In genomic region chr12:11758087-11758837, GRCh38 we compare ENCODE assay signal across 9 cellular contexts.
A peak's percentile ranks its signal among the peaks of the same experiment; 100 is the strongest.
DNase-seq lines count a peak whose midpoint lies in the region; ATAC-seq and TF ChIP-seq lines count a peak whose summit lies in the region.
"Had no signal": no experiment of that assay in that cellular context is flagged by ENCODE, and none has a peak within 500 bp of the region (broad histone marks: within the 10 kb centered on the region; RNA-seq: fewer than 3 reads in every experiment).

No MANE protein-coding gene starts in this region.

- H2BK20ac ChIP-seq in H9 (ENCODE audit: low read depth, low read length, poor library complexity, severe bottlenecking) = no peak overlapping the region

- peaks cover 33 to 45% of the 10 kb centered on the region in 2 experiments for H3K4me1 Mint-ChIP-seq in H9
- peaks cover 25% of the 10 kb centered on the region for H3K4me1 Mint-ChIP-seq in CD8-positive, alpha-beta T cell (ENCODE audit: low read depth)

- no peaks in the 10 kb centered on the region for H3K79me1 ChIP-seq in H9 (ENCODE audit: insufficient read depth, low read depth, low read length, poor library complexity, severe bottlenecking)

- DNase-seq in H9 (no peak), WERI-Rb-1 (peak; percentile 44), left lung (no peak), substantia nigra (lab: John Stamatoyannopoulos, UW) (no peak), HuH-7 (ENCODE audit: low spot score) (no peak)
- DNase-seq in CD8-positive, alpha-beta T cell = no peak
- DNase-seq in stimulated activated naive CD8-positive, alpha-beta T cell treated with anti-CD3 and anti-CD28 coated beads, Interleukin-15, Interleukin-2, amounts not matched to agents 100 U/mL and 50 U/mL, for 24 hours = no peak
- DNase-seq: kidney glomerular epithelial cell, NCI-H1092 had no signal

- H3K4me3 Mint-ChIP-seq in H9 = no peak overlapping the region
- H3K4me3 Mint-ChIP-seq in CD8-positive, alpha-beta T cell = no peak overlapping the region

- H3K9me3 ChIP-seq in H9 (ENCODE audit: control insufficient read depth, low read depth, low read length) (no peaks in the 10 kb centered on the region), WERI-Rb-1 (ENCODE audit: severe bottlenecking) (no peaks in the 10 kb centered on the region), left lung (no peaks in the 10 kb centered on the region)
- H3K9me3 ChIP-seq in CD8-positive, alpha-beta T cell (ENCODE audit: low read length) = no peaks in the 10 kb centered on the region

- no peak overlapping the region for H4K5ac ChIP-seq in H9 (ENCODE audit: insufficient read length, low read depth, low read length)

- H3K23me2 ChIP-seq in H9 (ENCODE audit: insufficient read length, low read depth, low read length, poor library complexity, severe bottlenecking) = no peaks in the 10 kb centered on the region

- no peak overlapping the region for H4K91ac ChIP-seq in H9 (ENCODE audit: insufficient read length, low read depth, low read length)

- H4K20me1 ChIP-seq in H9 (ENCODE audit: control insufficient read depth, insufficient read depth, insufficient read length) = no peaks in the 10 kb centered on the region

- H4K8ac ChIP-seq in H9 (replicated peaks; ENCODE audit: insufficient read length, low read depth, low read length) = no peak overlapping the region

- H3K4me3 ChIP-seq in WERI-Rb-1 (ENCODE audit: low read depth, low read length) = no peak overlapping the region
- no peak overlapping the region for H3K4me3 ChIP-seq in left lung
- no peak overlapping the region for H3K4me3 ChIP-seq in CD8-positive, alpha-beta T cell (ENCODE audit: low read depth, low read length)

- no peak overlapping the region for H3K4ac ChIP-seq in H9 (ENCODE audit: low read depth, low read length)

- H3K27ac ChIP-seq in H9 (ENCODE audit: insufficient read length, low read depth, low read length) = no peak overlapping the region
- peak overlapping the region; percentile 16; the same call in 1 of the 2 replicates for H3K27ac ChIP-seq in WERI-Rb-1
- H3K27ac ChIP-seq in left lung = peak overlapping the region; percentile 70 to 76
- H3K27ac ChIP-seq in substantia nigra (ENCODE audit: low read depth, low read length, poor library complexity, severe bottlenecking) = peak overlapping the region; percentile 46
- H3K27ac ChIP-seq in CD8-positive, alpha-beta T cell (ENCODE audit: low read depth, low read length) = no peak overlapping the region

- no peak overlapping the region for H3K4me2 ChIP-seq in H9 (ENCODE audit: insufficient read depth, insufficient read length, low read length)

- TF ChIP-seq CTCF in H9 (conservative IDR thresholded peaks at IDR 0.05) = no peak
- no peak for TF ChIP-seq CTCF in WERI-Rb-1 (IDR thresholded peaks at IDR 0.05; ENCODE audit: low read depth, low read length)
- no peak for TF ChIP-seq CTCF in left lung (IDR thresholded peaks at IDR 0.05)
- TF ChIP-seq CTCF in CD8-positive, alpha-beta T cell (IDR thresholded peaks at IDR 0.05) = no peak

- no peak overlapping the region for H2BK120ac ChIP-seq in H9 (ENCODE audit: low read depth, low read length, poor library complexity, severe bottlenecking)

- H3K23ac ChIP-seq in H9 (ENCODE audit: insufficient read length, low read depth, low read length) = no peak overlapping the region

- POLR2A ChIA-PET in CD8-positive, alpha-beta T cell (lab: Charles Lee) = interaction anchor here (0.6 kb wide), 1 partner anchor 15 kb away, joined by 3 read pairs; no protein-coding TSS in a partner anchor

- no peaks in the 10 kb centered on the region for H3K27me3 Mint-ChIP-seq in H9 (ENCODE audit: low read depth)
- H3K27me3 Mint-ChIP-seq in CD8-positive, alpha-beta T cell (ENCODE audit: low read depth) = no peaks in the 10 kb centered on the region

- peaks cover 0 to 4% (median 4%) of the 10 kb centered on the region in 3 experiments; a peak in 1 of 7 replicates for H3K36me3 Mint-ChIP-seq in H9 (ENCODE audit: insufficient read depth in 1 of 3, low read depth in 3 of 3)
- peaks cover 31% of the 10 kb centered on the region for H3K36me3 Mint-ChIP-seq in CD8-positive, alpha-beta T cell

- no peaks in the 10 kb centered on the region for H3K27me3 ChIP-seq in H9 (ENCODE audit: insufficient read depth, low read length)
- H3K27me3 ChIP-seq in WERI-Rb-1 (ENCODE audit: insufficient read depth, low read depth, severe bottlenecking) = no peaks in the 10 kb centered on the region
- H3K27me3 ChIP-seq in left lung = no peaks in the 10 kb centered on the region
- H3K27me3 ChIP-seq in CD8-positive, alpha-beta T cell (ENCODE audit: insufficient read depth, low read length) = no peaks in the 10 kb centered on the region

- intact Hi-C loops in left lung (cut with DNase I) = no loop called here
- intact Hi-C loops in CD8-positive, alpha-beta T cell (cut with DNase I, micrococcal nuclease) = no loop called here

- H3K79me2 ChIP-seq in H9 (ENCODE audit: insufficient read depth, low read length) = no peaks in the 10 kb centered on the region

- no peak overlapping the region for H3K56ac ChIP-seq in H9 (ENCODE audit: insufficient read length, low read depth, low read length)

- H3K9me3 Mint-ChIP-seq in H9 = no peaks in the 10 kb centered on the region
- H3K9me3 Mint-ChIP-seq in CD8-positive, alpha-beta T cell = no peaks in the 10 kb centered on the region

- no peak overlapping the region for H3K14ac ChIP-seq in H9 (ENCODE audit: insufficient read depth, low read length)

- WGBS in H9 (ENCODE audit: extremely low coverage, insufficient read length, low lambda C conversion rate) = no CpG with 5 or more reads among the region's 8 CpGs

- H2BK12ac ChIP-seq in H9 (ENCODE audit: insufficient read length, low read depth, low read length) = no peak overlapping the region

- no peak overlapping the region for H3T11ph ChIP-seq in H9 (ENCODE audit: low read length)

- H2BK5ac ChIP-seq in H9 (ENCODE audit: insufficient read length, low read length) = no peak overlapping the region

- H2BK15ac ChIP-seq in H9 (ENCODE audit: low read depth, low read length) = no peak overlapping the region

- H3K18ac ChIP-seq in H9 (ENCODE audit: insufficient read length, low read depth, low read length) = no peak overlapping the region

- H3K4me1 ChIP-seq in H9 (ENCODE audit: insufficient read depth, low read length) = peaks cover 8% of the 10 kb centered on the region
- H3K4me1 ChIP-seq in left lung = peaks cover 7 to 81% of the 10 kb centered on the region in 2 donors
- H3K4me1 ChIP-seq in CD8-positive, alpha-beta T cell (ENCODE audit: insufficient read depth, low read length) = peaks cover 6% of the 10 kb centered on the region

- H2AFZ ChIP-seq in H9 (ENCODE audit: low read length) = no peak overlapping the region

- CTCF ChIA-PET in CD8-positive, alpha-beta T cell (lab: Charles Lee) = no interaction called here

- H3K27ac Mint-ChIP-seq in H9 = peak overlapping the region; percentile 5 to 81 (median 42); a peak in 4 of 7 replicates
- no peak overlapping the region for H3K27ac Mint-ChIP-seq in CD8-positive, alpha-beta T cell

- no peak for ATAC-seq in left lung
- no peak for ATAC-seq in CD8-positive, alpha-beta T cell
- ATAC-seq in stimulated activated naive CD8-positive, alpha-beta T cell treated with anti-CD3 and anti-CD28 coated beads, Interleukin-15, Interleukin-2, amounts not matched to agents 100 U/mL and 50 U/mL, for 24 hours = no peak

- no peak overlapping the region for H3K9ac ChIP-seq in H9 (ENCODE audit: extremely low read depth, insufficient read length, low read length)

- H3K36me3 ChIP-seq in WERI-Rb-1 (no peaks in the 10 kb centered on the region), left lung (peaks cover 0 to 25% of the 10 kb centered on the region in 2 donors)
- no peaks in the 10 kb centered on the region for H3K36me3 ChIP-seq in CD8-positive, alpha-beta T cell (ENCODE audit: insufficient read depth, low read length)

- H2AK5ac ChIP-seq in H9 (ENCODE audit: insufficient read length, low read length) = no peak overlapping the region

Comparison
In these comparisons a context has a peak if more than half of its experiments do, and no peak if none do; other contexts are left out.
1. H3K27ac ChIP-seq: peak in WERI-Rb-1 (single experiment), left lung (2 of 2) and substantia nigra (single experiment); none in H9 (single experiment) and CD8-positive, alpha-beta T cell (single experiment).